In genomic region chr16:86570542-86571196, GRCh38 we compare ENCODE assay signal across 15 cellular contexts. TPM values are rescaled to one million over a fixed set of nuclear protein-coding genes. Genes with fewer than 3 reads are reported as not detected.
A peak's percentile ranks its signal among the peaks of the same experiment; 100 is the strongest.
DNase-seq lines count a peak whose midpoint lies in the region; ATAC-seq and TF ChIP-seq lines count a peak whose summit lies in the region.
"Had no signal": no experiment of that assay in that cellular context is flagged by ENCODE, and none has a peak within 500 bp of the region (broad histone marks: within the 10 kb centered on the region; RNA-seq: fewer than 3 reads in every experiment).

No MANE protein-coding gene starts in this region.

- ATAC-seq in RWPE2 (ENCODE audit: low read depth) (no peak), HG03097 (IDR thresholded peaks at IDR 0.05; ENCODE audit: low FRiP score, unreplicated experiment) (no peak)
- ATAC-seq: stimulated activated effector memory CD8-positive, alpha-beta T cell treated with anti-CD3 and anti-CD28 coated beads, Interleukin-12 subunit alpha, Interleukin-12 subunit beta, amount 100 ng/mL, for 72 hours had no signal

- no peaks in the 10 kb centered on the region for H3K9me3 ChIP-seq in RWPE2 (ENCODE audit: severe bottlenecking)
- H3K9me3 ChIP-seq: neutrophil had no signal

- peaks cover 14% of the 10 kb centered on the region for H3K27me3 ChIP-seq in RWPE2 (ENCODE audit: insufficient read depth, poor library complexity, severe bottlenecking)

- no peak overlapping the region for H3K27ac ChIP-seq in RWPE2 (ENCODE audit: poor library complexity, severe bottlenecking)
- H3K27ac ChIP-seq: neutrophil had no signal

- DNase-seq in EH (ENCODE audit: low read depth) (peak; percentile 34), RWPE2 (ENCODE audit: low spot score) (no peak), fibroblast of gingiva (ENCODE audit: low read depth) (peak; percentile 24), osteocyte (ENCODE audit: extremely low spot score, unreplicated experiment) (no peak), ecto neural progenitor cell (ENCODE audit: low spot score) (no peak), OCI-M1 (lab: John Stamatoyannopoulos, UW) (no peak), CD14-positive monocyte (ENCODE audit: low spot score) (no peak)
- DNase-seq: activated B cell treated with CpG ODN at 0.5 μM for 24 hours; NCI-H1092 treated with DMSO at 0.1 percent for 48 hours; NCI-H526 treated with DMSO at 0.1 percent for 48 hours; stimulated activated CD4-positive, alpha-beta T cell treated with anti-CD3 and anti-CD28 coated beads, Interleukin-1b, Interleukin-23, amount 100 ng/mL, for 48 hours had no signal

- no peaks in the 10 kb centered on the region for H3K27me3 Mint-ChIP-seq in osteocyte (ENCODE audit: unreplicated experiment)
- H3K27me3 Mint-ChIP-seq in CD14-positive monocyte (ENCODE audit: low read depth in 3 of 3) = peaks cover 62 to 89% (median 75%) of the 10 kb centered on the region in 3 donors

- H3K4me1 Mint-ChIP-seq in osteocyte (ENCODE audit: unreplicated experiment) = peaks cover 50% of the 10 kb centered on the region
- H3K4me1 Mint-ChIP-seq in CD14-positive monocyte = peaks cover 8% of the 10 kb centered on the region
- H3K4me1 Mint-ChIP-seq: stimulated activated effector memory CD8-positive, alpha-beta T cell treated with anti-CD3 and anti-CD28 coated beads, Interleukin-12 subunit alpha, Interleukin-12 subunit beta, amount 100 ng/mL, for 72 hours had no signal

- H3K4me3 ChIP-seq in RWPE2 (ENCODE audit: severe bottlenecking) = peak overlapping the region; percentile 80

- peak overlapping the region; percentile 100 for H3K27ac Mint-ChIP-seq in osteocyte (ENCODE audit: unreplicated experiment)
- peak overlapping the region in 1 of 7 donors; percentile 17 for H3K27ac Mint-ChIP-seq in CD14-positive monocyte
- H3K27ac Mint-ChIP-seq: activated B cell treated with CpG ODN at 0.5 μM for 24 hours; activated T-cell treated with anti-CD3 and anti-CD28 coated beads, Interleukin-2, amount 50 U/mL, for 24 hours; stimulated activated effector memory CD8-positive, alpha-beta T cell treated with anti-CD3 and anti-CD28 coated beads, Interleukin-12 subunit alpha, Interleukin-12 subunit beta, amount 100 ng/mL, for 72 hours had no signal

- peaks cover 50% of the 10 kb centered on the region for H3K36me3 Mint-ChIP-seq in osteocyte (ENCODE audit: unreplicated experiment)
- H3K36me3 Mint-ChIP-seq in CD14-positive monocyte = no peaks in the 10 kb centered on the region

- H3K9me3 Mint-ChIP-seq in osteocyte (ENCODE audit: unreplicated experiment) (no peaks in the 10 kb centered on the region), CD14-positive monocyte (peaks cover 0 to 14% (median 3%) of the 10 kb centered on the region in 7 donors)
- H3K9me3 Mint-ChIP-seq: activated B cell treated with CpG ODN at 0.5 μM for 24 hours; activated T-cell treated with anti-CD3 and anti-CD28 coated beads, Interleukin-2, amount 50 U/mL, for 24 hours; stimulated activated effector memory CD8-positive, alpha-beta T cell treated with anti-CD3 and anti-CD28 coated beads, Interleukin-12 subunit alpha, Interleukin-12 subunit beta, amount 100 ng/mL, for 72 hours had no signal

- intact Hi-C loops in CD14-positive monocyte (cut with micrococcal nuclease) = no loop called here

- peaks cover 7% of the 10 kb centered on the region for H3K4me1 ChIP-seq in RWPE2 (ENCODE audit: insufficient read depth, poor library complexity, severe bottlenecking)

- H3K36me3 ChIP-seq in RWPE2 (ENCODE audit: low read depth) = peaks cover 12% of the 10 kb centered on the region; the same call in 1 of the 2 replicates
- H3K36me3 ChIP-seq: neutrophil had no signal

- TF ChIP-seq CTCF in RWPE2 (IDR thresholded peaks at IDR 0.05; ENCODE audit: poor library complexity, severe bottlenecking) (no peak), osteocyte (IDR thresholded peaks at IDR 0.05) (no peak), CD14-positive monocyte (IDR thresholded peaks at IDR 0.05) (no peak)

- H3K4me3 Mint-ChIP-seq in osteocyte (ENCODE audit: unreplicated experiment) = peak overlapping the region; percentile 93
- H3K4me3 Mint-ChIP-seq in CD14-positive monocyte = peak overlapping the region in 1 of 2 donors; percentile 56
- H3K4me3 Mint-ChIP-seq: activated B cell treated with CpG ODN at 0.5 μM for 24 hours; activated T-cell treated with anti-CD3 and anti-CD28 coated beads, Interleukin-2, amount 50 U/mL, for 24 hours; stimulated activated effector memory CD8-positive, alpha-beta T cell treated with anti-CD3 and anti-CD28 coated beads, Interleukin-12 subunit alpha, Interleukin-12 subunit beta, amount 100 ng/mL, for 72 hours had no signal

RNA-seq across cellular contexts. Expression of gene FOXC2, which starts 4.0 kb away (rescaled TPM):
- total RNA-seq in osteocyte = 91.8 and 93.4 TPM in 2 replicates
- not detected for polyA plus RNA-seq in CD14-positive monocyte
- total RNA-seq: activated B cell treated with CpG ODN at 0.5 μM for 24 hours had no signal

RNA-seq across cellular contexts. Expression of gene FOXL1, which starts 7.7 kb away (rescaled TPM):
- total RNA-seq in osteocyte = 6.4 and 9.3 TPM in 2 replicates
- not detected for polyA plus RNA-seq in CD14-positive monocyte
- total RNA-seq: activated B cell treated with CpG ODN at 0.5 μM for 24 hours had no signal

RNA-seq across cellular contexts. Expression of gene MTHFSD, which starts 15.6 kb away (rescaled TPM):
- total RNA-seq in osteocyte = 12.1 and 14.1 TPM in 2 replicates
- 10 to 100 TPM in 1 of 2 donors, 1 to 10 TPM in 1; 7.2 to 11.7 TPM for polyA plus RNA-seq in CD14-positive monocyte

Comparison
In these comparisons a context has a peak if more than half of its experiments do, and no peak if none do; other contexts are left out.
1. DNase-seq: peak in EH (single experiment) and fibroblast of gingiva (single experiment); none in RWPE2 (single experiment), osteocyte (single experiment), ecto neural progenitor cell (single experiment), OCI-M1 (single experiment) and CD14-positive monocyte (single experiment).